ENCODE assay signal across 21 cellular contexts in genomic region chr19:51070334-51070886, GRCh38. TPM values are rescaled to one million over a fixed set of nuclear protein-coding genes. Genes with fewer than 3 reads are reported as not detected.
DNase-seq lines count a peak whose midpoint lies in the region; TF ChIP-seq lines count a peak whose summit lies in the region.
"Had no signal": no experiment of that assay in that cellular context is flagged by ENCODE, and none has a peak within 500 bp of the region (broad histone marks: within the 10 kb centered on the region; RNA-seq: fewer than 3 reads in every experiment).

No MANE protein-coding gene starts in this region.

- TF ChIP-seq CTCF in VCaP (conservative IDR thresholded peaks at IDR 0.05) (no peak), suprapubic skin (IDR thresholded peaks at IDR 0.05) (no peak)

- peaks cover 48% of the 10 kb centered on the region for H3K4me1 ChIP-seq in suprapubic skin

- 80% methylated on average over 4 of the region's 4 CpGs for WGBS in suprapubic skin

- H3K27me3 ChIP-seq in suprapubic skin = peaks cover 9% of the 10 kb centered on the region

- no peak overlapping the region for H3K4me3 ChIP-seq in suprapubic skin

- no peaks in the 10 kb centered on the region for H3K36me3 ChIP-seq in suprapubic skin

- peak; percentile 35 for DNase-seq in DMS153 (lab: John Stamatoyannopoulos, UW)
- DNase-seq in DMS153 treated with DMSO at 0.1 percent for 48 hours (lab: John Stamatoyannopoulos, UW; ENCODE audit: unreplicated experiment) = no peak
- peak; percentile 83 for DNase-seq in NCI-H748 (lab: John Stamatoyannopoulos, UW; ENCODE audit: unreplicated experiment)
- DNase-seq in suprapubic skin (ENCODE audit: low spot score in 2 of 2) = no peak
- no peak for DNase-seq in activated CD4-positive, alpha-beta T cell treated with anti-CD3 and anti-CD28 coated beads for 1 hour
- DNase-seq in NCI-H446 (lab: John Stamatoyannopoulos, UW) = no peak
- DNase-seq in activated CD4-positive, alpha-beta T cell treated with anti-CD3 and anti-CD28 coated beads, Interleukin-2, amount 50 U/mL, for 4 hours = no peak
- DNase-seq: 8988T; CD4-positive, alpha-beta T cell; GDM1; HCEC 1CT; NCI-H1092; NCI-H2081 treated with DMSO at 0.1 percent for 48 hours; T-helper 1 cell had no signal

- H3K27ac ChIP-seq in VCaP = peak overlapping the region; percentile 87
- H3K27ac ChIP-seq in suprapubic skin = peak overlapping the region; percentile 24

- TF ChIP-seq EP300 in suprapubic skin (IDR thresholded peaks at IDR 0.05) = no peak

- no peak for TF ChIP-seq POLR2A in suprapubic skin (IDR thresholded peaks at IDR 0.05)

- no peaks in the 10 kb centered on the region for H3K9me3 ChIP-seq in suprapubic skin

RNA-seq across cellular contexts. Expression of gene KLK13, which starts 5.5 kb away (rescaled TPM):
- 10 to 100 TPM in 3 of 4 donors, 1 to 10 TPM in 1; 6.6 to 23.5 (median 16.5) TPM for total RNA-seq in suprapubic skin
- total RNA-seq: B cell; CD4-positive, alpha-beta T cell; Daoy; HT-29; MCF 10A; OCI-LY7; RPMI7951 had no signal

RNA-seq across cellular contexts. Expression of gene KLK14, which starts 12.3 kb away (rescaled TPM):
- total RNA-seq in suprapubic skin = 10 to 100 TPM in 1 of 4 donors, 1 to 10 TPM in 3; 3.8 to 22.8 (median 5.2) TPM
- total RNA-seq: Daoy, HT-29, RPMI7951 had no signal

RNA-seq across cellular contexts. Expression of gene KLK12, which starts 35.6 kb away (rescaled TPM):
- total RNA-seq in suprapubic skin = 1 to 10 TPM in 2 of 4 donors, not detected in 2; 2.6 to 5.0 TPM
- total RNA-seq: B cell; CD4-positive, alpha-beta T cell; Daoy; MCF 10A; OCI-LY7; RPMI7951 had no signal

RNA-seq across cellular contexts. Expression of gene CTU1, which starts 37.8 kb away (rescaled TPM):
- 10 to 100 TPM in 3 of 4 donors, 1 to 10 TPM in 1; 7.7 to 14.6 (median 12.9) TPM for total RNA-seq in suprapubic skin

RNA-seq across cellular contexts. Expression of gene KLK11, which starts 44.0 kb away (rescaled TPM):
- 100 to 1,000 TPM; 173 to 372 (median 269) TPM for total RNA-seq in suprapubic skin
- total RNA-seq: B cell; CD4-positive, alpha-beta T cell; Daoy; MCF 10A; OCI-LY7; RPMI7951 had no signal

Comparison
In these comparisons a context has a peak if more than half of its experiments do, and no peak if none do; other contexts are left out.
1. DNase-seq: peak in DMS153 (single experiment) and NCI-H748 (single experiment); none in DMS153 treated with DMSO at 0.1 percent for 48 hours (single experiment), suprapubic skin (0 of 2), activated CD4-positive, alpha-beta T cell treated with anti-CD3 and anti-CD28 coated beads for 1 hour (single experiment), NCI-H446 (0 of 2) and activated CD4-positive, alpha-beta T cell treated with anti-CD3 and anti-CD28 coated beads, Interleukin-2, amount 50 U/mL, for 4 hours (0 of 2).